16 cellular contexts compared by ENCODE assay signal in the genomic region with DNA sequence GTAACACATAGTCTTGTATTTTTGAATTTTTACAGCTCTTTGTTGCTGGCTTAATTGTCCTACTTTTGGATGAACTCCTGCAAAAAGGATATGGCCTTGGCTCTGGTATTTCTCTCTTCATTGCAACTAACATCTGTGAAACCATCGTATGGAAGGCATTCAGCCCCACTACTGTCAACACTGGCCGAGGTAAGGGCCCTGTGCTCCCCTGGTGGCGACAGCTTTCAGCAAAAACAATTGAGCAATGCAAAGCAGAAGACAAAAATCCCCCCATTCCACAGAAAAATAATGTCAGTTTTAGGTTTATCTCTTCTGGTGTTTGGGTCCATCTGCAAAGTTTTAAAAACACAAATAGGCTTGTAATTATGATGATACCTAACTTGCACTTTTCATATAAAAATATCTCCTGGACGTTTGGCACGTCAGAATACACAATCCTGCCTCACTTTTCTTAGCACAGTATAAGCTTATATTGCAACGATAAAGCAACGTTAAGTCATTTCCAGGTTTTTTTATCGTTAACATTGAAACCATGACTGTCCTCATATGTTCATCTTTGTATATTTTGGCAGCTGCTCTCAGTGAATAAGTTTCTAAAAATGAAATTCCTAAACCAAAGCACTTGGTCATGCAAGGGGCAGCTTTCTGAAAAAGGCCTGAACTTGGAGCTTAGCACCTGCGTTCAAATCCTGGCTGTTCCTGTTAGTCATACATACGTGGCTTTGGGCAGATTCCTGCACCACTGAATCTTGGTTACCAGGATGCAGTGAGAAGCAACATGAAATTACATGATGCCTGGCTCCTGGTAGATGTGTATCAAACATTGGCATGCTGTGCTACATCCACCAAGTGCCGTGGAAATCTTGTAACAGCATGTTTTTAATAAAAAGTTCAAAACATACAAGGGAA. TPM values are rescaled to one million over a fixed set of nuclear protein-coding genes. Genes with fewer than 3 reads are reported as not detected.
A peak's percentile ranks its signal among the peaks of the same experiment; 100 is the strongest.
DNase-seq lines count a peak whose midpoint lies in the region; ATAC-seq and TF ChIP-seq lines count a peak whose summit lies in the region.
"Had no signal": no experiment of that assay in that cellular context is flagged by ENCODE, and none has a peak within 500 bp of the region (broad histone marks: within the 10 kb centered on the region; RNA-seq: fewer than 3 reads in every experiment).

No MANE protein-coding gene starts in this region.

- H3K9ac ChIP-seq in mammary epithelial cell (ENCODE audit: insufficient read depth, low read length): peak overlapping the region; percentile 8

- ATAC-seq in activated CD4-positive, CD25-positive, alpha-beta regulatory T cell treated with anti-CD3 and anti-CD28 coated beads, Interleukin-2, amount 50 U/mL, for 24 hours: no peak
- ATAC-seq in GM21825 (IDR thresholded peaks at IDR 0.05; ENCODE audit: unreplicated experiment): no peak
- ATAC-seq: Panc1 had no signal

- H3K27ac ChIP-seq in mammary epithelial cell (ENCODE audit: insufficient read depth, low read depth, low read length): peak overlapping the region; percentile 70
- H3K27ac ChIP-seq: C4-2B, colonic mucosa had no signal

- no peak for TF ChIP-seq CTCF in mammary epithelial cell (conservative IDR thresholded peaks at IDR 0.05 in 1 of 2, IDR thresholded peaks at IDR 0.05 in 1 of 2; ENCODE audit: extremely low read depth in 1 of 2, insufficient read depth in 1 of 2, low read depth in 1 of 2, low read length in 2 of 2)

- dilution Hi-C loops in mammary epithelial cell (cut with HindIII; ENCODE audit: low sequenced_read_pairs): no loop called here

- H3K9me3 ChIP-seq in MG63: no peaks in the 10 kb centered on the region
- no peaks in the 10 kb centered on the region for H3K9me3 ChIP-seq in mammary epithelial cell (replicated peaks; ENCODE audit: insufficient read depth, low read length)
- H3K9me3 ChIP-seq: colonic mucosa had no signal

- H3K36me3 ChIP-seq in MG63 (peaks cover 88% of the 10 kb centered on the region), mammary epithelial cell (ENCODE audit: insufficient read depth, low read length) (peaks cover 59% of the 10 kb centered on the region)

- CTCF ChIA-PET in mammary epithelial cell (lab: Charles Lee; ENCODE audit: low non-redundant PET): no interaction called here

- in situ Hi-C loops in mammary epithelial cell (cut with MboI; ENCODE audit: low sequenced_read_pairs in 2 of 2): no loop called here

- DNase-seq in AG20443 (ENCODE audit: low spot score): peak; percentile 84
- peak; percentile 94 for DNase-seq in MG63
- peak; percentile 91 for DNase-seq in mammary epithelial cell
- DNase-seq in hepatic stellate cell (ENCODE audit: low spot score): peak; percentile 86
- DNase-seq in posterior cingulate gyrus: no peak
- DNase-seq in stimulated activated CD4-positive, alpha-beta T cell treated with anti-CD3 and anti-CD28 coated beads, Interleukin-4, amount 100 ng/mL, for 4 hours: no peak
- DNase-seq: activated naive CD4-positive, alpha-beta T cell treated with Interleukin-2 at 50 U/mL for 16 hours; colonic mucosa; kidney; NCI-H1417; NCI-H524; retina had no signal

- peaks cover 74% of the 10 kb centered on the region for H3K79me2 ChIP-seq in mammary epithelial cell (ENCODE audit: insufficient read depth, low read length)

- H3K4me3 ChIP-seq in MG63 (no peak overlapping the region), mammary epithelial cell (replicated peaks in 1 of 3; ENCODE audit: insufficient read depth in 1 of 3, low read depth in 2 of 3, low read length in 3 of 3) (no peak overlapping the region)
- H3K4me3 ChIP-seq: colonic mucosa had no signal

- BruUV-seq in mammary epithelial cell (replicated peaks; lab: Mats Ljungman, UMichigan): TSS peak; percentile 72

- no peak overlapping the region for H3K4me2 ChIP-seq in mammary epithelial cell (ENCODE audit: insufficient read depth, low read depth, low read length)

- intact Hi-C loops in mammary epithelial cell (cut with micrococcal nuclease) (loop anchor here (2.0 kb wide), 2 partner anchors 50 to 470 kb away; a partner anchor contains a TSS), posterior cingulate gyrus (cut with DNase I) (no loop called here)

- no peaks in the 10 kb centered on the region for H4K20me1 ChIP-seq in mammary epithelial cell (ENCODE audit: insufficient read depth, low read length)

- peaks cover 27% of the 10 kb centered on the region for H3K4me1 ChIP-seq in mammary epithelial cell (ENCODE audit: insufficient read depth, low read length)
- H3K4me1 ChIP-seq: colonic mucosa had no signal

- H3K27me3 ChIP-seq in MG63 (no peaks in the 10 kb centered on the region), mammary epithelial cell (ENCODE audit: insufficient read depth, low read length) (no peaks in the 10 kb centered on the region)
- H3K27me3 ChIP-seq: colonic mucosa had no signal

- no peak overlapping the region for H2AFZ ChIP-seq in mammary epithelial cell (ENCODE audit: low read depth, low read length)

- 53% methylated on average over 11 of the region's 11 CpGs for WGBS in mammary epithelial cell (ENCODE audit: low coverage, missing lambda C conversion rate)

RNA-seq across cellular contexts. Expression of a gene that starts 8.5 kb away (rescaled TPM):
- 287 and 366 TPM in 2 replicates for total RNA-seq in MG63 (2014; rRNA removed; shearing (Covaris generic); ENCODE audit: low replicate concordance)
- total RNA-seq in mammary epithelial cell: 100 to 1,000 TPM; 291 to 353 TPM
- polyA plus RNA-seq in mammary epithelial cell: 230 TPM
- polyA minus RNA-seq in mammary epithelial cell: 378 TPM

Comparison
In these comparisons a context has a peak if more than half of its experiments do, and no peak if none do; other contexts are left out.
1. DNase-seq: peak in AG20443 (single experiment), MG63 (single experiment), mammary epithelial cell (single experiment) and hepatic stellate cell (single experiment); none in posterior cingulate gyrus (0 of 10) and stimulated activated CD4-positive, alpha-beta T cell treated with anti-CD3 and anti-CD28 coated beads, Interleukin-4, amount 100 ng/mL, for 4 hours (0 of 2).